Comparison of ENCODE assay signal across 22 cellular contexts in the genomic region with DNA sequence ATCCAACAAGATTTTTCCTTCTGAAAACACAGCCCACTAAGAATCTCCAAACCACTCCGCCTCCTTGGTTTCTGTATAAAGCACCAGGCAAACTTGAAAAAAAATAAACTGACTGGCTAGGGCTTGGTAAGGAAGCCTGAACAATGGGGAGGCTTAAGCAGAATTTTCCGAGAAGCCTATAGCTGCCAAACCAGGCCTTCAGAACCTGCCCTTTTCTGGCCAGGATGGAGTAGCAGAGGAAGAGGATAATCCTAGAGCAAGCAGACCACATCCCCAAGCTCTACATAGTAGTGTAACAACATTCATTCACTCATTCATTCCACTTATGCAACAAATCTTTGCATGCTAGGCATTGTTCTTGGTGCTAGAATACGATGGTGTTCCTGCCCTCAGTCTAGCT.
DNase-seq lines count a peak whose midpoint lies in the region; ATAC-seq, FAIRE-seq and TF ChIP-seq lines count a peak whose summit lies in the region.
"Had no signal": no experiment of that assay in that cellular context is flagged by ENCODE, and none has a peak within 500 bp of the region (broad histone marks: within the 10 kb centered on the region; RNA-seq: fewer than 3 reads in every experiment).

No MANE protein-coding gene starts in this region.

- POLR2A ChIA-PET in A673 (lab: Charles Lee; ENCODE audit: low non-redundant PET): no interaction called here

- peak; percentile 23 for FAIRE-seq in bronchial epithelial cell (lab: Jason Lieb, UNC)
- FAIRE-seq: GM12891, H54 had no signal

- H3K36me3 ChIP-seq in A673 (ENCODE audit: insufficient read depth, low read length, poor library complexity, severe bottlenecking) (peaks cover 9% of the 10 kb centered on the region), bronchial epithelial cell (ENCODE audit: control insufficient read depth, insufficient read depth, low read length) (no peaks in the 10 kb centered on the region)
- H3K36me3 ChIP-seq: BLaER1 treated with 17β-estradiol and CSF1 and Interleukin-3, amounts not matched to agents 10 nM and 100 nM had no signal

- TF ChIP-seq CTCF in A673 (conservative IDR thresholded peaks at IDR 0.05; ENCODE audit: low read depth, low read length) (no peak), bronchial epithelial cell (IDR thresholded peaks at IDR 0.05; ENCODE audit: insufficient read depth, low read length, severe bottlenecking) (no peak), neural crest cell (conservative IDR thresholded peaks at IDR 0.05) (no peak), CD14-positive monocyte (IDR thresholded peaks at IDR 0.05) (no peak)

- H3K27ac Mint-ChIP-seq in neural crest cell (ENCODE audit: unreplicated experiment) (peak overlapping the region; percentile 76), CD14-positive monocyte (no peak overlapping the region)
- H3K27ac Mint-ChIP-seq: B cell; CD4-positive, CD25-positive, alpha-beta regulatory T cell; CD8-positive, alpha-beta memory T cell; GM23338 had no signal

- ATAC-seq in HG02938 (IDR thresholded peaks at IDR 0.05; ENCODE audit: unreplicated experiment): no peak
- ATAC-seq: GM23338 had no signal

- H3K36me3 Mint-ChIP-seq in neural crest cell (ENCODE audit: low read depth): no peaks in the 10 kb centered on the region
- no peaks in the 10 kb centered on the region for H3K36me3 Mint-ChIP-seq in CD14-positive monocyte
- H3K36me3 Mint-ChIP-seq: CD4-positive, CD25-positive, alpha-beta regulatory T cell; CD8-positive, alpha-beta memory T cell had no signal

- H3K9me3 ChIP-seq in A673 (ENCODE audit: low read depth, low read length, poor library complexity, severe bottlenecking): peaks cover 7% of the 10 kb centered on the region
- H3K9me3 ChIP-seq: BLaER1 treated with 17β-estradiol and CSF1 and Interleukin-3, amounts not matched to agents 10 nM and 100 nM had no signal

- CTCF ChIA-PET in A673 (lab: Charles Lee): interaction anchor here (0.7 kb wide), 1 partner anchor 189 kb away, joined by 3 read pairs; no protein-coding TSS in a partner anchor

- H3K4me1 ChIP-seq in A673 (ENCODE audit: insufficient read depth, low read length, poor library complexity, severe bottlenecking): peaks cover 37% of the 10 kb centered on the region
- H3K4me1 ChIP-seq: BLaER1 treated with 17β-estradiol and CSF1 and Interleukin-3, amounts not matched to agents 10 nM and 100 nM had no signal

- H3K9me3 Mint-ChIP-seq in neural crest cell (peaks cover 6% of the 10 kb centered on the region), CD14-positive monocyte (peaks cover 0 to 4% (median 0%) of the 10 kb centered on the region in 7 donors)
- H3K9me3 Mint-ChIP-seq: CD8-positive, alpha-beta memory T cell; GM23338 had no signal

- H3K27me3 Mint-ChIP-seq in neural crest cell (ENCODE audit: low read depth) (no peaks in the 10 kb centered on the region), CD14-positive monocyte (ENCODE audit: low read depth in 3 of 3) (no peaks in the 10 kb centered on the region)
- H3K27me3 Mint-ChIP-seq: B cell; CD4-positive, CD25-positive, alpha-beta regulatory T cell had no signal

- H3K4me3 ChIP-seq in A673 (ENCODE audit: low read depth, low read length, poor library complexity, severe bottlenecking) (no peak overlapping the region), bronchial epithelial cell (ENCODE audit: low read depth, low read length) (no peak overlapping the region)
- H3K4me3 ChIP-seq: BLaER1 treated with 17β-estradiol and CSF1 and Interleukin-3, amounts not matched to agents 10 nM and 100 nM; GM23338 had no signal

- DNase-seq in A673 (ENCODE audit: low spot score): peak; percentile 39
- DNase-seq in bronchial epithelial cell (ENCODE audit: low read depth): no peak
- DNase-seq in neural crest cell (ENCODE audit: low read depth, low spot score): no peak
- peak; percentile 21 for DNase-seq in superior temporal gyrus (ENCODE audit: extremely low spot score)
- DNase-seq in CD14-positive monocyte (ENCODE audit: low spot score): no peak
- DNase-seq in stimulated activated CD4-positive, alpha-beta T cell treated with anti-CD3 and anti-CD28 coated beads, Interleukin-4, amount 100 ng/mL, for 1 hour: no peak
- DNase-seq: 8988T; CD4-positive, CD25-positive, alpha-beta regulatory T cell; CD8-positive, alpha-beta memory T cell; COR-L47; DMS 273 treated with DMSO at 0.1 percent for 48 hours; DMS53; DND-41; EL; HCEC 1CT had no signal

- intact Hi-C loops in A673 (cut with micrococcal nuclease; ENCODE audit: unreplicated experiment): loop anchor here (5.0 kb wide), 2 partner anchors 107 to 1613 kb away; no protein-coding TSS in a partner anchor
- intact Hi-C loops in CD14-positive monocyte (cut with micrococcal nuclease): no loop called here

- peak overlapping the region; percentile 98 for H3K27ac ChIP-seq in A673 (ENCODE audit: low read depth, low read length, poor library complexity, severe bottlenecking)
- H3K27ac ChIP-seq: BLaER1 treated with 17β-estradiol and CSF1 and Interleukin-3, amounts not matched to agents 10 nM and 100 nM; HL-60 had no signal

- H3K4me1 Mint-ChIP-seq in neural crest cell (no peaks in the 10 kb centered on the region), CD14-positive monocyte (no peaks in the 10 kb centered on the region)
- H3K4me1 Mint-ChIP-seq: B cell; CD4-positive, CD25-positive, alpha-beta regulatory T cell; CD8-positive, alpha-beta memory T cell had no signal

- no TSS peak for BruUV-seq in A673 (replicated peaks; lab: Mats Ljungman, UMichigan)

- H3K27me3 ChIP-seq in A673 (replicated peaks; ENCODE audit: insufficient read depth, low read depth, low read length, poor library complexity): no peaks in the 10 kb centered on the region
- no peaks in the 10 kb centered on the region for H3K27me3 ChIP-seq in bronchial epithelial cell (ENCODE audit: control insufficient read depth, insufficient read depth, low read length)
- H3K27me3 ChIP-seq: BLaER1 treated with 17β-estradiol and CSF1 and Interleukin-3, amounts not matched to agents 10 nM and 100 nM had no signal

- H3K4me3 Mint-ChIP-seq in neural crest cell: no peak overlapping the region
- no peak overlapping the region for H3K4me3 Mint-ChIP-seq in CD14-positive monocyte
- H3K4me3 Mint-ChIP-seq: B cell; CD4-positive, CD25-positive, alpha-beta regulatory T cell; CD8-positive, alpha-beta memory T cell; GM23338 had no signal

Comparison
In these comparisons a context has a peak if more than half of its experiments do, and no peak if none do; other contexts are left out.
1. DNase-seq: peak in A673 (single experiment) and superior temporal gyrus (single experiment); none in bronchial epithelial cell (single experiment), neural crest cell (single experiment), CD14-positive monocyte (single experiment) and stimulated activated CD4-positive, alpha-beta T cell treated with anti-CD3 and anti-CD28 coated beads, Interleukin-4, amount 100 ng/mL, for 1 hour (single experiment).